24 cellular contexts compared by ENCODE assay signal in genomic region chr17:57968456-57968855, GRCh38. TPM values are rescaled to one million over a fixed set of nuclear protein-coding genes. Genes with fewer than 3 reads are reported as not detected.
"Had no signal": no experiment of that assay in that cellular context is flagged by ENCODE, and none has a peak within 500 bp of the region (broad histone marks: within the 10 kb centered on the region; RNA-seq: fewer than 3 reads in every experiment).

No MANE protein-coding gene starts in this region.

- DNase-seq: activated CD4-positive, alpha-beta T cell treated with anti-CD3 and anti-CD28 coated beads for 36 hours; activated CD8-positive, alpha-beta memory T cell treated with anti-CD3 and anti-CD28 coated beads, Interleukin-2, amount 50 U/mL, for 4 hours; activated gamma-delta T cell treated with Interleukin-2 at 50 U/mL for 16 hours; activated naive CD4-positive, alpha-beta T cell treated with anti-CD3 and anti-CD28 coated beads, Interleukin-2, amount 50 U/mL, for 16 hours; activated T-cell treated with anti-CD3 and anti-CD28 coated beads, Interleukin-2, amount 50 U/mL, for 24 hours; amniotic stem cell; brain microvascular endothelial cell; cortex of kidney; foreskin keratinocyte; hypothalamus; immature natural killer cell; midbrain; naive thymus-derived CD8-positive, alpha-beta T cell; ovary; small intestine; stimulated activated CD4-positive, alpha-beta T cell treated with anti-CD3 and anti-CD28 coated beads, Interleukin-4, amount 100 ng/mL, for 24 hours; stimulated activated naive B cell treated with anti-CD40 and anti-IgM and Interleukin-4, amounts not matched to agents 10 μg/mL and 1 μg/mL and 100 μg/mL, for 72 hours; stomach; T-helper 9 cell; thyroid gland; upper lobe of left lung had no signal

- H3K4me3 ChIP-seq: heart left ventricle, ovary, stomach, thyroid gland, upper lobe of left lung had no signal

- H3K36me3 ChIP-seq: brain microvascular endothelial cell, ovary had no signal

- H3K27ac ChIP-seq: brain microvascular endothelial cell, foreskin keratinocyte, heart left ventricle, ovary, stomach, thyroid gland, upper lobe of left lung had no signal

- H3K9me3 ChIP-seq: heart left ventricle, ovary, stomach, thyroid gland, upper lobe of left lung had no signal

- H3K4me1 ChIP-seq: stomach, thyroid gland, upper lobe of left lung had no signal

- ATAC-seq: activated CD4-positive, alpha-beta T cell treated with anti-CD3 and anti-CD28 coated beads for 36 hours; esophagus mucosa; foreskin keratinocyte; heart left ventricle; naive thymus-derived CD8-positive, alpha-beta T cell; sciatic nerve; stimulated activated naive B cell treated with anti-CD40 and anti-IgM and Interleukin-4, amounts not matched to agents 10 μg/mL and 1 μg/mL and 100 μg/mL, for 72 hours had no signal

- H3K27me3 ChIP-seq: brain microvascular endothelial cell, foreskin keratinocyte, heart left ventricle, ovary, stomach, thyroid gland, upper lobe of left lung had no signal

RNA-seq across cellular contexts. Expression of gene CUEDC1, which starts 13.2 kb away (rescaled TPM):
- polyA plus RNA-seq: naive thymus-derived CD8-positive, alpha-beta T cell had no signal
